Comparison of ENCODE assay signal across 15 cellular contexts in the genomic region with DNA sequence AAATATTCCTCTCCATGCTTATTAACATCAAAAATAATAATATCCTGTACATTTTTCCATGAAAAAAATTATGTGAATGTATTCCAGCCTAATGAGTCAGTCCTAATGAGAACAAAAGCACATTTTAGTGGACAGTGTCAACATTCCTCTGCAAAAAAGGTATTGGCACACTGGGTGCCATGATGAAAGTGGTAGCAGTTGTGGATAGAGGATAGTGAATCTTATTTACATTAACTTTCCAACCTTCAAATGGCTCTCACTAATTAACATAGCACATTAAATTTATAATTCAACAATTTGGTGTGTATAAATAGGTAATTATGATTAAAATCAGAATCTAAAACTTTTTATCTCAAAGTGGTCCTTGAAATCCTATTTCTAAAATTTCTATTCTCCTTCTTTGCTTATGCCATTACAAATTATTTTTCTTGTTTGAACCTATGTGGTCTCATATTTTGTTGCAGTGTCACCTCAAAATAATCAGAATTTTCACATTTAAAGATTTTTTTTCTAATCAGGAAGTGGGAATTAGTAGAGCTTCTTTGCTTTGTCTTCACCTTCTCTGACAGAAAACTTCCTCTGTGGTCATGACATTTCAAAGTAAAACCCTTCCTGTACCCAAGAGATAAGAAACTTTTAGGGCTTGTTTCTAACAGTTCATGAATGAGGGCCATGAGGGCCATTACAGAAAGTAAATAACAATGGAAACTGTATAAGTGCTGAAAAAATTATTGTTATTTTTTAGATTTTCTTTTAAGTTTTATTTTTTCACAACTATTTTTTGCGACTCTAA. TPM values are rescaled to one million over a fixed set of nuclear protein-coding genes. Genes with fewer than 3 reads are reported as not detected.
DNase-seq lines count a peak whose midpoint lies in the region; ATAC-seq, FAIRE-seq and TF ChIP-seq lines count a peak whose summit lies in the region.
"Had no signal": no experiment of that assay in that cellular context is flagged by ENCODE, and none has a peak within 500 bp of the region (broad histone marks: within the 10 kb centered on the region; RNA-seq: fewer than 3 reads in every experiment).

No MANE protein-coding gene starts in this region.

- 0 out of 2 replicates have a peak, but pooled peaks cover 2% of the 10 kb centered on the region for H3K9me2 ChIP-seq in PC-9 (ENCODE audit: insufficient read depth)

- in situ Hi-C loops in K562 (cut with MboI), result no loop called here

- POLR2A ChIA-PET in K562 (lab: Yijun Ruan, JAX), result interaction anchor here (0.6 to 1.0 kb wide), 3 partner anchors 11 to 41 kb away, joined by 3 to 7 read pairs (median 5); no protein-coding TSS in a partner anchor
- POLR2A ChIA-PET in PC-9 (lab: Charles Lee; ENCODE audit: unreplicated experiment), result no interaction called here

- no TSS peak for BruUV-seq in K562 (replicated peaks; lab: Mats Ljungman, UMichigan)
- no TSS peak for BruUV-seq in PC-9 (replicated peaks; lab: Mats Ljungman, UMichigan)

- no peaks in the 10 kb centered on the region for H3K27me3 Mint-ChIP-seq in endodermal cell (ENCODE audit: insufficient read depth)

- H3K27ac Mint-ChIP-seq in endodermal cell, result no peak overlapping the region

- intact Hi-C loops in K562 (cut with micrococcal nuclease) (loop anchor here (2.0 to 5.0 kb wide), 3 partner anchors 41 to 270 kb away; no protein-coding TSS in a partner anchor), left colon (cut with DNase I, micrococcal nuclease) (no loop called here), PC-9 (cut with micrococcal nuclease; ENCODE audit: unreplicated experiment) (no loop called here)

- no peak for TF ChIP-seq RAD21 in K562 (CRISPR knock-in tag; conservative IDR thresholded peaks at IDR 0.05 in 1 of 2, IDR thresholded peaks at IDR 0.05 in 1 of 2)

- no peaks in the 10 kb centered on the region for H3F3A ChIP-seq in PC-9 (ENCODE audit: insufficient read depth, low read depth)

- ATAC-seq in DND-41 (ENCODE audit: insufficient read depth, low read depth), result peak; percentile 49; the same call in 1 of the 3 replicates
- ATAC-seq in K562, result peak; percentile 90
- ATAC-seq in left colon, result peak; percentile 27
- ATAC-seq: A549 had no signal

- H3K9me3 ChIP-seq in DND-41 (ENCODE audit: insufficient read depth, low read length, severe bottlenecking) (no peaks in the 10 kb centered on the region), K562 (replicated peaks; ENCODE audit: control insufficient read depth, insufficient read depth, low read depth, low read length) (peaks cover 5% of the 10 kb centered on the region; the same call in 1 of the 2 replicates), endodermal cell (ENCODE audit: control insufficient read depth, low read length) (no peaks in the 10 kb centered on the region), PC-9 (ENCODE audit: insufficient read depth, low read depth) (no peaks in the 10 kb centered on the region)
- H3K9me3 ChIP-seq: A549 had no signal

- H3K27ac ChIP-seq in DND-41 (ENCODE audit: low read length) (no peak overlapping the region), K562 (ENCODE audit: extremely low read depth, low read depth, low read length) (peak overlapping the region; percentile 89), endodermal cell (ENCODE audit: low read depth, low read length) (no peak overlapping the region), PC-9 (no peak overlapping the region)
- H3K27ac ChIP-seq: A549, C4-2B had no signal

- H3K9me1 ChIP-seq in K562 (ENCODE audit: control insufficient read depth, insufficient read depth, low read length), result no peaks in the 10 kb centered on the region

- H3K4me1 Mint-ChIP-seq in endodermal cell, result no peaks in the 10 kb centered on the region

- H3K4me1 ChIP-seq in DND-41 (ENCODE audit: insufficient read depth, low read length) (no peaks in the 10 kb centered on the region), K562 (replicated peaks in 1 of 2; ENCODE audit: control insufficient read depth in 2 of 2, insufficient read depth in 2 of 2, low read length in 2 of 2) (peaks cover 0 to 28% of the 10 kb centered on the region in 2 experiments; a peak in 4 of 5 replicates), endodermal cell (ENCODE audit: control insufficient read depth, insufficient read depth, low read length) (peaks cover 2% of the 10 kb centered on the region), PC-9 (replicated peaks; ENCODE audit: insufficient read depth) (no peaks in the 10 kb centered on the region)
- H3K4me1 ChIP-seq: A549 had no signal

- H3K27me3 ChIP-seq in DND-41 (ENCODE audit: insufficient read depth, low read length, poor library complexity), result no peaks in the 10 kb centered on the region
- H3K27me3 ChIP-seq in K562 (ENCODE audit: control insufficient read depth in 2 of 2, insufficient read depth in 2 of 2, low read length in 2 of 2), result no peaks in the 10 kb centered on the region
- no peaks in the 10 kb centered on the region for H3K27me3 ChIP-seq in endodermal cell (ENCODE audit: control insufficient read depth, insufficient read depth, low read length, poor library complexity, severe bottlenecking)
- H3K27me3 ChIP-seq in PC-9 (ENCODE audit: insufficient read depth, low read depth), result no peaks in the 10 kb centered on the region

- CTCF ChIA-PET in K562 (lab: Yijun Ruan, JAX; ENCODE audit: low intra/inter-chr PET ratio), result no interaction called here
- CTCF ChIA-PET in PC-9 (lab: Charles Lee), result no interaction called here

- no peak overlapping the region for H3K4me3 Mint-ChIP-seq in endodermal cell

- H4K20me1 ChIP-seq in DND-41 (ENCODE audit: insufficient read depth, low read length), result no peaks in the 10 kb centered on the region
- H4K20me1 ChIP-seq in K562 (replicated peaks; ENCODE audit: control insufficient read depth, insufficient read depth, low read length), result no peaks in the 10 kb centered on the region
- H4K20me1 ChIP-seq in PC-9 (ENCODE audit: insufficient read depth), result no peaks in the 10 kb centered on the region

- TF ChIP-seq CTCF in DND-41 (IDR thresholded peaks at IDR 0.05; ENCODE audit: borderline replicate concordance, extremely low read depth, low read length, poor library complexity, severe bottlenecking) (no peak), NB4 (IDR thresholded peaks at IDR 0.05; ENCODE audit: low read depth, low read length) (no peak), K562 (IDR thresholded peaks at IDR 0.05 in 2 of 3, conservative IDR thresholded peaks at IDR 0.05 in 1 of 3; ENCODE audit: insufficient read depth in 2 of 3, low read depth in 1 of 3, low read length in 3 of 3) (no peak), endodermal cell (conservative IDR thresholded peaks at IDR 0.05) (no peak), PC-9 (conservative IDR thresholded peaks at IDR 0.05) (no peak)

- no peak overlapping the region for H3K4me2 ChIP-seq in DND-41 (ENCODE audit: insufficient read depth, low read length)
- H3K4me2 ChIP-seq in K562 (ENCODE audit: insufficient read depth, low read length), result no peak overlapping the region
- H3K4me2 ChIP-seq in PC-9, result no peak overlapping the region
- H3K4me2 ChIP-seq: A549 had no signal

- H3K79me2 ChIP-seq in DND-41 (ENCODE audit: insufficient read depth, low read length) (no peaks in the 10 kb centered on the region), K562 (ENCODE audit: control insufficient read depth, insufficient read depth, low read length) (no peaks in the 10 kb centered on the region), PC-9 (ENCODE audit: low read depth) (no peaks in the 10 kb centered on the region)

- peak; percentile 98 for TF ChIP-seq EP300 in K562 (IDR thresholded peaks at IDR 0.05; ENCODE audit: low read length)

- 0% methylated on average over 1 of the region's 1 CpG for WGBS in K562 (ENCODE audit: insufficient coverage, low coverage, missing lambda C conversion rate)
- no CpG with 5 or more reads among the region's 1 CpG for WGBS in endodermal cell (ENCODE audit: insufficient coverage in 1 of 2, insufficient read length in 1 of 2), 2 experiments

- TF ChIP-seq POLR2A in NB4 (IDR thresholded peaks at IDR 0.05; ENCODE audit: extremely low read depth, insufficient read length) (no peak), K562 (conservative IDR thresholded peaks at IDR 0.05) (no peak)

- peak; percentile 79 for FAIRE-seq in K562 (lab: Jason Lieb, UNC)
- FAIRE-seq: A549, H1 had no signal

- H3K4me3 ChIP-seq in DND-41 (ENCODE audit: low read depth in 1 of 2, low read length in 2 of 2), result no peak overlapping the region
- H3K4me3 ChIP-seq in NB4 (ENCODE audit: low read depth, low read length), result no peak overlapping the region
- no peak overlapping the region for H3K4me3 ChIP-seq in K562
- H3K4me3 ChIP-seq in endodermal cell (ENCODE audit: low read length), result no peak overlapping the region
- no peak overlapping the region for H3K4me3 ChIP-seq in PC-9
- H3K4me3 ChIP-seq: A549 had no signal

- DNase-seq in DND-41 (no peak), NB4 (ENCODE audit: low read depth) (peak; percentile 48), K562 (ENCODE audit: extremely low read depth in 1 of 4, low spot score in 3 of 4) (peak; percentile 58 to 88 (median 72)), left colon (no peak), NCI-H510A (lab: John Stamatoyannopoulos, UW) (no peak), endodermal cell (no peak), PC-9 (no peak)
- DNase-seq: COR-L47, Kasumi-1, NCI-H1436, NCI-H2081, NCI-H526 had no signal

- no peaks in the 10 kb centered on the region for H3K9me3 Mint-ChIP-seq in endodermal cell

- H3K9ac ChIP-seq in DND-41 (ENCODE audit: low read depth, low read length), result no peak overlapping the region
- H3K9ac ChIP-seq in K562 (ENCODE audit: insufficient read depth in 1 of 2, low read depth in 2 of 2, low read length in 2 of 2), result peak overlapping the region in 1 of 2 experiments; percentile 70; a peak in 2 of 4 replicates
- no peak overlapping the region for H3K9ac ChIP-seq in endodermal cell (ENCODE audit: extremely low read depth, low read length, poor library complexity, severe bottlenecking)

- no peaks in the 10 kb centered on the region for H3K36me3 ChIP-seq in DND-41 (ENCODE audit: insufficient read depth, low read length)
- H3K36me3 ChIP-seq in K562 (ENCODE audit: control insufficient read depth, insufficient read depth, low read length), result peaks cover 17% of the 10 kb centered on the region; the same call in 2 of the 3 replicates
- no peaks in the 10 kb centered on the region for H3K36me3 ChIP-seq in endodermal cell (ENCODE audit: control insufficient read depth, insufficient read depth, low read length)
- H3K36me3 ChIP-seq in PC-9 (ENCODE audit: low read depth), result no peaks in the 10 kb centered on the region

- H2AFZ ChIP-seq in DND-41 (ENCODE audit: low read depth, low read length) (no peak overlapping the region), K562 (ENCODE audit: low read depth, low read length) (peak overlapping the region; percentile 69), PC-9 (no peak overlapping the region)

- H3K36me3 Mint-ChIP-seq in endodermal cell (ENCODE audit: low read depth), result no peaks in the 10 kb centered on the region

RNA-seq across cellular contexts. Expression of a gene that starts 18.7 kb away (rescaled TPM):
- 45.4 and 64.4 TPM in 2 replicates for total RNA-seq in K562 (2011; cell fraction: chromatin; rRNA removed; ENCODE audit: low replicate concordance)
- total RNA-seq in K562 (2011; cell fraction: nucleolus; rRNA removed), result 15.7 and 19.9 TPM in 2 replicates
- 22.9 and 27.9 TPM in 2 replicates for total RNA-seq in K562 (2011; cell fraction: nucleoplasm; rRNA removed)
- 5.7 and 8.0 TPM in 2 replicates for total RNA-seq in K562 (2014; rRNA removed)
- 8.7 and 9.1 TPM in 2 replicates for total RNA-seq in K562 (2014; rRNA removed; fragmentation: Illumina TruSeq; extraction: Trizol)
- total RNA-seq in K562 (2015; rRNA removed; fragmentation: Illumina TruSeq; extraction: Trizol), result 7.0 and 8.4 TPM in 2 replicates
- 8.0 and 9.4 TPM in 2 replicates for total RNA-seq in K562 (2021)
- polyA plus RNA-seq in K562 (2011; rRNA removed), result 3.4 and 3.7 TPM in 2 replicates
- polyA plus RNA-seq in K562 (2011; cell fraction: cytosol; rRNA removed), result 0.98 and 1.6 TPM in 2 replicates
- 6.2 and 7.1 TPM in 2 replicates for polyA plus RNA-seq in K562 (2011; cell fraction: nucleus; rRNA removed)
- 4.1 and 4.5 TPM in 2 replicates for polyA plus RNA-seq in K562 (2012)
- polyA plus RNA-seq in K562 (2014; fragmentation: Illumina TruSeq; extraction: Trizol), result 5.5 and 7.8 TPM in 2 replicates
- 1 to 10 TPM in 1 of 2 experiments, under 1 TPM in 1; 0.89 to 2.9 TPM for polyA plus RNA-seq in K562 (2014; fragmentation: Nextera tagmentation; extraction: Ambion mirVana)
- 3.4 and 4.7 TPM in 2 replicates for polyA plus RNA-seq in K562 (2014; rRNA removed)
- polyA minus RNA-seq in K562 (2011; rRNA and poly(A)+ RNA removed), result 26.2 and 35.6 TPM in 2 replicates
- polyA minus RNA-seq in K562 (2011; cell fraction: cytosol; rRNA and poly(A)+ RNA removed), result 4.0 and 5.7 TPM in 2 replicates
- 21.0 and 41.1 TPM in 2 replicates for polyA minus RNA-seq in K562 (2011; cell fraction: nucleus; rRNA and poly(A)+ RNA removed)
- 1 to 10 TPM; 7.6 to 7.8 TPM for total RNA-seq in left colon
- total RNA-seq in endodermal cell, result under 1 TPM; 0.13 to 0.20 TPM
- polyA plus RNA-seq in endodermal cell (2013, experiment 1 of 2), result 3.9 TPM
- polyA plus RNA-seq in endodermal cell (2013, experiment 2 of 2), result 5.8 TPM
- 4.6 and 5.1 TPM in 2 replicates for total RNA-seq in PC-9 (2021)
- total RNA-seq: H1 had no signal

Comparison
In these comparisons a context has a peak if more than half of its experiments do, and no peak if none do; other contexts are left out.
1. ATAC-seq: peak in every context shown above with its lines; median percentile 90 in K562; 49 in DND-41; 27 in left colon.
2. DNase-seq: peak in NB4 (single experiment) and K562 (4 of 4); none in DND-41 (single experiment), left colon (0 of 2), NCI-H510A (single experiment), endodermal cell (single experiment) and PC-9 (0 of 2).